12 cellular contexts compared by ENCODE assay signal in genomic region chr4:48112017-48112667, GRCh38. TPM values are rescaled to one million over a fixed set of nuclear protein-coding genes. Genes with fewer than 3 reads are reported as not detected.
A peak's percentile ranks its signal among the peaks of the same experiment; 100 is the strongest.
DNase-seq lines count a peak whose midpoint lies in the region; ATAC-seq lines count a peak whose summit lies in the region.
"Had no signal": no experiment of that assay in that cellular context is flagged by ENCODE, and none has a peak within 500 bp of the region (broad histone marks: within the 10 kb centered on the region; RNA-seq: fewer than 3 reads in every experiment).

No MANE protein-coding gene starts in this region.

- H3K4me1 Mint-ChIP-seq in effector memory CD8-positive, alpha-beta T cell (ENCODE audit: low read depth in 2 of 2): peaks cover 8 to 25% of the 10 kb centered on the region in 2 donors
- peaks cover 48 to 51% of the 10 kb centered on the region in 2 donors for H3K4me1 Mint-ChIP-seq in natural killer cell treated with Interleukin-12 subunit alpha and Interleukin-12 subunit beta and Interleukin-15 and Interleukin-18, amount 100 ng/mL, for 72 hours (ENCODE audit: low read depth in 2 of 2)

- no peak overlapping the region for H3K27ac ChIP-seq in SJCRH30

- DNase-seq in Daoy (ENCODE audit: low read depth): peak; percentile 43
- no peak for DNase-seq in MG63
- DNase-seq in effector memory CD8-positive, alpha-beta T cell: no peak
- peak; percentile 80 for DNase-seq in natural killer cell treated with Interleukin-12 subunit alpha and Interleukin-12 subunit beta and Interleukin-15 and Interleukin-18, amount 100 ng/mL, for 72 hours (ENCODE audit: low spot score)
- DNase-seq in LoVo (ENCODE audit: low spot score): no peak
- DNase-seq in SJCRH30: no peak
- DNase-seq: HCEC 1CT; kidney; NCI-H2029; nephron progenitor cell; stimulated activated naive CD4-positive, alpha-beta T cell had no signal

- H3K4me3 ChIP-seq in MG63 (peak overlapping the region; percentile 26), SJCRH30 (no peak overlapping the region)

- no peaks in the 10 kb centered on the region for H3K9me3 Mint-ChIP-seq in effector memory CD8-positive, alpha-beta T cell
- no peaks in the 10 kb centered on the region for H3K9me3 Mint-ChIP-seq in natural killer cell treated with Interleukin-12 subunit alpha and Interleukin-12 subunit beta and Interleukin-15 and Interleukin-18, amount 100 ng/mL, for 72 hours
- H3K9me3 Mint-ChIP-seq: nephron progenitor cell had no signal

- H3K9me3 ChIP-seq in MG63 (no peaks in the 10 kb centered on the region), SJCRH30 (replicated peaks) (no peaks in the 10 kb centered on the region)

- no peaks in the 10 kb centered on the region for H3K27me3 Mint-ChIP-seq in effector memory CD8-positive, alpha-beta T cell
- H3K27me3 Mint-ChIP-seq in natural killer cell treated with Interleukin-12 subunit alpha and Interleukin-12 subunit beta and Interleukin-15 and Interleukin-18, amount 100 ng/mL, for 72 hours: no peaks in the 10 kb centered on the region

- ATAC-seq in effector memory CD8-positive, alpha-beta T cell (replicated peaks): peak; percentile 64
- peak; percentile 78 to 80 for ATAC-seq in natural killer cell treated with Interleukin-12 subunit alpha and Interleukin-12 subunit beta and Interleukin-15 and Interleukin-18, amount 100 ng/mL, for 72 hours
- no peak for ATAC-seq in GM18907 (IDR thresholded peaks at IDR 0.05; ENCODE audit: unreplicated experiment)

- no peaks in the 10 kb centered on the region for H3K4me1 ChIP-seq in SJCRH30

- peaks cover 24% of the 10 kb centered on the region for H3K36me3 Mint-ChIP-seq in effector memory CD8-positive, alpha-beta T cell (ENCODE audit: insufficient read depth)
- peaks cover 6% of the 10 kb centered on the region for H3K36me3 Mint-ChIP-seq in natural killer cell treated with Interleukin-12 subunit alpha and Interleukin-12 subunit beta and Interleukin-15 and Interleukin-18, amount 100 ng/mL, for 72 hours

- H3K27me3 ChIP-seq in MG63: no peaks in the 10 kb centered on the region
- no peaks in the 10 kb centered on the region for H3K27me3 ChIP-seq in SJCRH30

- H3K36me3 ChIP-seq in MG63: no peaks in the 10 kb centered on the region
- H3K36me3 ChIP-seq in SJCRH30: no peaks in the 10 kb centered on the region

- H3K4me3 Mint-ChIP-seq in effector memory CD8-positive, alpha-beta T cell: peak overlapping the region in 1 of 2 donors; percentile 77
- peak overlapping the region; percentile 99 for H3K4me3 Mint-ChIP-seq in natural killer cell treated with Interleukin-12 subunit alpha and Interleukin-12 subunit beta and Interleukin-15 and Interleukin-18, amount 100 ng/mL, for 72 hours
- H3K4me3 Mint-ChIP-seq: nephron progenitor cell had no signal

- peak overlapping the region in 1 of 2 donors; percentile 95 for H3K27ac Mint-ChIP-seq in effector memory CD8-positive, alpha-beta T cell
- H3K27ac Mint-ChIP-seq in natural killer cell treated with Interleukin-12 subunit alpha and Interleukin-12 subunit beta and Interleukin-15 and Interleukin-18, amount 100 ng/mL, for 72 hours: peak overlapping the region; percentile 97 to 98
- H3K27ac Mint-ChIP-seq: nephron progenitor cell had no signal

RNA-seq across cellular contexts. Expression of gene TXK, which starts 21.9 kb away (rescaled TPM):
- 0.23 and 0.36 TPM in 2 replicates for total RNA-seq in Daoy (2014; rRNA removed; shearing (Covaris generic))
- not detected in 2 replicates for total RNA-seq in MG63 (2014; rRNA removed; shearing (Covaris generic); ENCODE audit: low replicate concordance)
- total RNA-seq in natural killer cell treated with Interleukin-12 subunit alpha and Interleukin-12 subunit beta and Interleukin-15 and Interleukin-18, amount 100 ng/mL, for 72 hours: 10 to 100 TPM; 26.1 to 60.2 TPM
- total RNA-seq in SJCRH30 (2014; rRNA removed; shearing (Covaris generic)): 0.35 and 1.1 TPM in 2 replicates

Comparison
In these comparisons a context has a peak if more than half of its experiments do, and no peak if none do; other contexts are left out.
1. DNase-seq: peak in Daoy (single experiment) and natural killer cell treated with Interleukin-12 subunit alpha and Interleukin-12 subunit beta and Interleukin-15 and Interleukin-18, amount 100 ng/mL, for 72 hours (single experiment); none in MG63 (single experiment), effector memory CD8-positive, alpha-beta T cell (0 of 3), LoVo (single experiment) and SJCRH30 (0 of 2).
2. RNA of gene TXK, which starts 21.9 kb away (total RNA-seq): 26.1 to 60.2 TPM in natural killer cell treated with Interleukin-12 subunit alpha and Interleukin-12 subunit beta and Interleukin-15 and Interleukin-18, amount 100 ng/mL, for 72 hours; 0.35 to 1.1 TPM in SJCRH30, 0.23 to 0.36 TPM in Daoy and not detected in MG63; every median in the first group is over 10 times any median in the second.